In the genomic region with DNA sequence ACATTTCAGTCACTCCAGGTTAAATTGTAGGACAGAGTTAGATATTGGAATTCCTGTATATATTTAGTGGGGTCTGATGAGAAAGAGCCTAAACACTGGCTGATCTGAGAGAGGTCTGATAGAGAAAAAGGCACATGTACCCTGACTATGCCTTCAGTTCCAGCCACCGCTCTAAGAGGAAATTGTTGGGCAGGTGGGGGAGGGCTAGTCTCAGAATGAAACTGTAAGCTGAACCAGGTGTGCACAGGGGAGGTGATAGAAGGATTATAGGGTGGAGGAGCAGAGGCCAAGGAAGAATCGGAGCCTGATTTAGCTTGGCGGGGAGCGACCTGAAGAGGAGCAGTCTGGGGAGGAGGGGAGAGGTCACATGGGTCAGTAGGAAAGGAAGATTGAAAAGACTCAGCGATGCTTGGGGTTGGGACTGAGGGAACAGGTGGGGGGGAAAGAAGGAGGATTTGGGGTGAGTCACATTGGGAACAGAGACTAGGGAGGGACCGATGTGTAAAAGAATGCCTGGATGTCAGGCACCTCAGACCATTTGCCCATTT, we compare ENCODE assay signal across 1 cellular context.
A peak's percentile ranks its signal among the peaks of the same experiment; 100 is the strongest.
TF ChIP-seq lines count a peak whose summit lies in the region.

No MANE protein-coding gene starts in this region.

TF ChIP-seq in GM12878, 131 proteins besides CTCF, POLR2A, EP300 and RAD21:
- 0 out of 2 replicates have a peak, but pooled peaks have one; percentile 54 for TF ChIP-seq NBN (IDR thresholded peaks at IDR 0.05)
- TF ChIP-seq JUNB (IDR thresholded peaks at IDR 0.05) = peak; percentile 67
- TF ChIP-seq IKZF2 (IDR thresholded peaks at IDR 0.05) = peak; percentile 40 to 67; a peak in 1 of 4 replicates
- TF ChIP-seq ETV6 (conservative IDR thresholded peaks at IDR 0.05 in 1 of 2, IDR thresholded peaks at IDR 0.05 in 1 of 2; ENCODE audit: borderline replicate concordance in 1 of 2, low read depth in 1 of 2) = peak in 1 of 2 experiments; percentile 52; a peak in 1 of 4 replicates
- TF ChIP-seq HDGF (IDR thresholded peaks at IDR 0.05) = peak; percentile 63; the same call in 1 of the 2 replicates
- 0 out of 2 replicates have a peak, but pooled peaks have one; percentile 21 for TF ChIP-seq MTA2 (IDR thresholded peaks at IDR 0.05; ENCODE audit: low read depth)
- TF ChIP-seq CREM (IDR thresholded peaks at IDR 0.05; ENCODE audit: low read depth) = peak; percentile 50; the same call in 1 of the 2 replicates
- peak; percentile 20; the same call in 1 of the 2 replicates for TF ChIP-seq RUNX3 (IDR thresholded peaks at IDR 0.05; ENCODE audit: low read length)
- peak; percentile 11; the same call in 1 of the 2 replicates for TF ChIP-seq ATF7 (IDR thresholded peaks at IDR 0.05; ENCODE audit: low read depth)
- peak; percentile 72; the same call in 1 of the 2 replicates for TF ChIP-seq ZBED1 (IDR thresholded peaks at IDR 0.05; ENCODE audit: borderline replicate concordance)
- peak; percentile 36 for TF ChIP-seq NR2F1 (conservative IDR thresholded peaks at IDR 0.05)
- peak; percentile 54; the same call in 1 of the 2 replicates for TF ChIP-seq NFIC (IDR thresholded peaks at IDR 0.05; ENCODE audit: low read depth, low read length)
- peak; percentile 87 for TF ChIP-seq EED (IDR thresholded peaks at IDR 0.05; ENCODE audit: low read depth)
- TF ChIP-seq TCF12 (IDR thresholded peaks at IDR 0.05; ENCODE audit: low read depth, low read length) = peak; percentile 63; the same call in 1 of the 2 replicates
- 0 out of 2 replicates have a peak, but pooled peaks have one; percentile 31 for TF ChIP-seq IKZF1 (conservative IDR thresholded peaks at IDR 0.05)
- peak; percentile 57; the same call in 1 of the 2 replicates for TF ChIP-seq TCF3 (IDR thresholded peaks at IDR 0.05; ENCODE audit: borderline replicate concordance, insufficient read depth, low read depth, low read length)
TF ChIP-seq in GM12878: peak in this region for 16; not testable (repeated sequence) for 115.
